ENCODE assay signal across 16 cellular contexts in the genomic region with DNA sequence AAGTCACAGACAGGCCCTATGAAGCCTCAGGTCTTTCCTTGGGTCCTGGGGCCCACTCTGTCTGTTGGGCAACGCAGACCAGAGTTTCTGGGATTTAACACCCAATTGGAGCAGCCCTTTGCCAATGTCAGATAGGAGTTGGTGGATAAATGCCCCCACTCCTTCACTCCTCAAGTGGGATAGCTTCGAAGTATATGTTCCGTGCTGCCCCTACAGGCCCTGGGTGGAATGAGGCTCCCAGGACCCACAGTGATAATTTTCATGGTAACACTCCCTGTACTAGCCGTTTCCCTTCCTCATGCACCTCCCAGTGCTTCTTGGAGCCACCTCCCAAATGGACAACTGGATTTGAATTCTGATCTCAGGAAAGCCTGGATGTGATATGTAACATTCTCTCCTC.
DNase-seq lines count a peak whose midpoint lies in the region; ATAC-seq and TF ChIP-seq lines count a peak whose summit lies in the region.
"Had no signal": no experiment of that assay in that cellular context is flagged by ENCODE, and none has a peak within 500 bp of the region (broad histone marks: within the 10 kb centered on the region; RNA-seq: fewer than 3 reads in every experiment).

No MANE protein-coding gene starts in this region.

- H3K36me3 ChIP-seq in mammary epithelial cell (ENCODE audit: insufficient read depth, low read length), result no peaks in the 10 kb centered on the region

- intact Hi-C loops in mammary epithelial cell (cut with micrococcal nuclease), result no loop called here

- no peak overlapping the region for H3K9ac ChIP-seq in mammary epithelial cell (ENCODE audit: insufficient read depth, low read length)

- H3K4me1 ChIP-seq in mammary epithelial cell (ENCODE audit: insufficient read depth, low read length), result no peaks in the 10 kb centered on the region

- BruUV-seq in mammary epithelial cell (replicated peaks; lab: Mats Ljungman, UMichigan), result no TSS peak

- TF ChIP-seq CTCF in mammary epithelial cell (conservative IDR thresholded peaks at IDR 0.05 in 1 of 2, IDR thresholded peaks at IDR 0.05 in 1 of 2; ENCODE audit: extremely low read depth in 1 of 2, insufficient read depth in 1 of 2, low read depth in 1 of 2, low read length in 2 of 2) (peak; percentile 21 to 29), osteocyte (IDR thresholded peaks at IDR 0.05) (peak; percentile 11), GM10248 (IDR thresholded peaks at IDR 0.05; ENCODE audit: control extremely low read depth, extremely low read depth, low read depth, missing control alignments) (no peak)

- H3K27ac ChIP-seq in mammary epithelial cell (ENCODE audit: insufficient read depth, low read depth, low read length), result no peak overlapping the region

- no peaks in the 10 kb centered on the region for H3K27me3 Mint-ChIP-seq in osteocyte (ENCODE audit: unreplicated experiment)
- H3K27me3 Mint-ChIP-seq: stimulated activated memory B cell treated with anti-CD40 and anti-IgM and Interleukin-4, amounts not matched to agents 10 μg/mL and 1 μg/mL and 100 μg/mL, for 72 hours had no signal

- H3K9me3 Mint-ChIP-seq in osteocyte (ENCODE audit: unreplicated experiment), result no peaks in the 10 kb centered on the region

- no peak overlapping the region for H2AFZ ChIP-seq in mammary epithelial cell (ENCODE audit: low read depth, low read length)

- no peaks in the 10 kb centered on the region for H3K36me3 Mint-ChIP-seq in osteocyte (ENCODE audit: unreplicated experiment)
- H3K36me3 Mint-ChIP-seq: immature natural killer cell; stimulated activated memory B cell treated with anti-CD40 and anti-IgM and Interleukin-4, amounts not matched to agents 10 μg/mL and 1 μg/mL and 100 μg/mL, for 72 hours had no signal

- WGBS in mammary epithelial cell (ENCODE audit: low coverage, missing lambda C conversion rate), result 86% methylated on average over 4 of the region's 4 CpGs

- no peak for ATAC-seq in HG03108 (IDR thresholded peaks at IDR 0.05; ENCODE audit: unreplicated experiment)
- ATAC-seq: stimulated activated memory B cell treated with anti-CD40 and anti-IgM and Interleukin-4, amounts not matched to agents 10 μg/mL and 1 μg/mL and 100 μg/mL, for 72 hours had no signal

- no peaks in the 10 kb centered on the region for H3K4me1 Mint-ChIP-seq in osteocyte (ENCODE audit: unreplicated experiment)
- H3K4me1 Mint-ChIP-seq: immature natural killer cell; stimulated activated memory B cell treated with anti-CD40 and anti-IgM and Interleukin-4, amounts not matched to agents 10 μg/mL and 1 μg/mL and 100 μg/mL, for 72 hours had no signal

- H3K4me3 Mint-ChIP-seq in osteocyte (ENCODE audit: unreplicated experiment), result no peak overlapping the region
- H3K4me3 Mint-ChIP-seq: immature natural killer cell; stimulated activated memory B cell treated with anti-CD40 and anti-IgM and Interleukin-4, amounts not matched to agents 10 μg/mL and 1 μg/mL and 100 μg/mL, for 72 hours had no signal

- POLR2A ChIA-PET in GM10248 (lab: Yijun Ruan, JAX), result no interaction called here

- no peaks in the 10 kb centered on the region for H3K79me2 ChIP-seq in mammary epithelial cell (ENCODE audit: insufficient read depth, low read length)

- CTCF ChIA-PET in mammary epithelial cell (lab: Charles Lee; ENCODE audit: low non-redundant PET), result no interaction called here
- CTCF ChIA-PET in GM10248 (lab: Yijun Ruan, JAX), result interaction anchor here (1.4 kb wide), 1 partner anchor 11 kb away, joined by 4 read pairs; no protein-coding TSS in a partner anchor

- in situ Hi-C loops in mammary epithelial cell (cut with MboI; ENCODE audit: low sequenced_read_pairs in 2 of 2), result no loop called here

- DNase-seq in NCI-H82 (lab: John Stamatoyannopoulos, UW) (peak; percentile 49), NCI-H82 treated with DMSO at 0.1 percent for 48 hours (lab: John Stamatoyannopoulos, UW; ENCODE audit: unreplicated experiment) (no peak), NAMALWA (ENCODE audit: low spot score) (peak; percentile 4), mammary epithelial cell (no peak), osteocyte (ENCODE audit: extremely low spot score, unreplicated experiment) (no peak), GM10248 (ENCODE audit: extremely low spot score) (no peak), DMS114 treated with DMSO at 0.1 percent for 48 hours (lab: John Stamatoyannopoulos, UW; ENCODE audit: unreplicated experiment) (no peak)
- DNase-seq: activated CD4-positive, alpha-beta T cell treated with anti-CD3 and anti-CD28 coated beads, Interleukin-2, amount 50 U/mL, for 48 hours; activated naive CD4-positive, alpha-beta T cell treated with Interleukin-2 at 50 U/mL for 16 hours; cerebellar nuclear complex; immature natural killer cell; NCI-H1436; stimulated activated CD4-positive, alpha-beta T cell treated with anti-CD3 and anti-CD28 coated beads, Interleukin-2, amount 100 ng/mL, for 48 hours; T-helper 2 cell had no signal

- no peak overlapping the region for H3K4me3 ChIP-seq in mammary epithelial cell (replicated peaks in 1 of 3; ENCODE audit: insufficient read depth in 1 of 3, low read depth in 2 of 3, low read length in 3 of 3)

- no peak overlapping the region for H3K27ac Mint-ChIP-seq in osteocyte (ENCODE audit: unreplicated experiment)
- H3K27ac Mint-ChIP-seq: immature natural killer cell; stimulated activated memory B cell treated with anti-CD40 and anti-IgM and Interleukin-4, amounts not matched to agents 10 μg/mL and 1 μg/mL and 100 μg/mL, for 72 hours had no signal

- dilution Hi-C loops in mammary epithelial cell (cut with HindIII; ENCODE audit: low sequenced_read_pairs), result no loop called here

- no peaks in the 10 kb centered on the region for H3K9me3 ChIP-seq in mammary epithelial cell (replicated peaks; ENCODE audit: insufficient read depth, low read length)

- no peaks in the 10 kb centered on the region for H3K27me3 ChIP-seq in mammary epithelial cell (ENCODE audit: insufficient read depth, low read length)

- H3K4me2 ChIP-seq in mammary epithelial cell (ENCODE audit: insufficient read depth, low read depth, low read length), result no peak overlapping the region

- no peaks in the 10 kb centered on the region for H4K20me1 ChIP-seq in mammary epithelial cell (ENCODE audit: insufficient read depth, low read length)

Comparison
In these comparisons a context has a peak if more than half of its experiments do, and no peak if none do; other contexts are left out.
1. DNase-seq: peak in NCI-H82 (single experiment) and NAMALWA (single experiment); none in NCI-H82 treated with DMSO at 0.1 percent for 48 hours (single experiment), mammary epithelial cell (single experiment), osteocyte (single experiment), GM10248 (single experiment) and DMS114 treated with DMSO at 0.1 percent for 48 hours (single experiment).